In the genomic region with DNA sequence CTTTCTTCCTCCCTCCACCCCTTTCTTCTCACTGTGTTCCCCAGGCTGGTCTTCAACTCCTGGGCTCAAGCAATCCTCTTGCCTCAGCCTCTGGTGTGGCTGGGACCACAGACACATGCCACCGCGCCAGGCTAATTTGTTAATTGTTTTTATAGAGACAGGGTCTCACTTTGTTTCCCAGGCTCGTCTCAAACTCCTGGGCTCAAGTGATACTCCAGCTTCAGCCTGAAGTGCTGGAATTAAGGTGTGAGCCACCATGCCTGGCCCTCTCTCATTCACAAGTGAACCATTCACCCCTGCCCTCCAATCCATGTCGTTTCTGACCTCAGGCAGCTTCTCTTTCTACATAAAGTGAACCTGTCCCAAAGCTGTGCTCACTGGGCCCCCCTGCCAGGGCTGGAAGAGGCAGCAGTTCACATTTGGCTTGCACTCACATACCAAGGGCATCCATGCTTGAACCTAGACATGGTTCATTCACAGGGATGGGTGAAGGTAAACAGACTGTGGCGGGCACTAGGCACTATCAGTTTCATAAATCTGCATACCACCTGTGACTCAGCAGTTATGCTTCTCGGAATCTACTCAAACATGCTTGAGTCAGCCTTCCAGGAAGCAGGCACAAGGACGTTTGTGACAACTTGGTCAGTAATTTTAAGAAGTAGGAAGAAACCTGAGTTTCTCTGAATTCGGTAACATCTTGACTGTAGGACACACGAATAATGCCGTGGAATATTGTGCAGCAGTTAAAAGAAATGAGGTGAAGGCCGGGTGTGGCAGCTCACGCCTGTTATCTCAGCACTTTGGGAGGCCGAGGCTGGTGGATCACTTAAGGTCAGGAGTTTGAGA, we compare ENCODE assay signal across 8 cellular contexts. TPM values are rescaled to one million over a fixed set of nuclear protein-coding genes. Genes with fewer than 3 reads are reported as not detected.
DNase-seq lines count a peak whose midpoint lies in the region; ATAC-seq and TF ChIP-seq lines count a peak whose summit lies in the region.

No MANE protein-coding gene starts in this region.

- H4K91ac ChIP-seq in IMR-90 (ENCODE audit: insufficient read depth, low read depth, low read length), result peak overlapping the region; percentile 93

- peak; percentile 83 for DNase-seq in AG04449 (ENCODE audit: low read depth, low spot score)
- peak; percentile 91 for DNase-seq in IMR-90
- peak; percentile 81 for DNase-seq in T-helper 2 cell treated with Interferon-gamma antibody and Interleukin-4, amounts not matched to agents 5 μg/mL and 100 μg/mL, for 36 hours (ENCODE audit: low spot score)
- DNase-seq in mammary epithelial cell, result peak; percentile 87
- DNase-seq in mucosa of gallbladder (ENCODE audit: low spot score), result peak; percentile 72
- no peak for DNase-seq in uterus

- in situ Hi-C loops in IMR-90 (cut with MboI; ENCODE audit: low sequenced_read_pairs) (no loop called here), mammary epithelial cell (cut with MboI; ENCODE audit: low sequenced_read_pairs in 2 of 2) (loop anchor here in 1 of 2 donors (10.0 kb wide), 1 partner anchor 110 kb away; a partner anchor contains a TSS)

- peak overlapping the region; percentile 73 for H3K56ac ChIP-seq in IMR-90 (ENCODE audit: extremely low read depth, insufficient read depth, low read length)

- peaks cover 59% of the 10 kb centered on the region for H3K4me1 Mint-ChIP-seq in T-helper 2 cell treated with Interferon-gamma antibody and Interleukin-4, amounts not matched to agents 5 μg/mL and 100 μg/mL, for 36 hours (ENCODE audit: low read depth)

- peak overlapping the region; percentile 61 for H3K4me3 Mint-ChIP-seq in T-helper 2 cell treated with Interferon-gamma antibody and Interleukin-4, amounts not matched to agents 5 μg/mL and 100 μg/mL, for 36 hours

- H3K4me2 ChIP-seq in IMR-90 (ENCODE audit: low read depth, low read length) (peak overlapping the region; percentile 39), mammary epithelial cell (ENCODE audit: insufficient read depth, low read depth, low read length) (peak overlapping the region; percentile 51)

- POLR2A ChIA-PET in AG04449 (lab: Yijun Ruan, JAX), result no interaction called here
- POLR2A ChIA-PET in IMR-90 (lab: Charles Lee; ENCODE audit: unreplicated experiment), result no interaction called here

- H3K4me3 ChIP-seq in AG04449 (ENCODE audit: low read depth, low read length), result no peak overlapping the region
- no peak overlapping the region for H3K4me3 ChIP-seq in IMR-90 (ENCODE audit: insufficient read depth, low read depth, low read length)
- no peak overlapping the region for H3K4me3 ChIP-seq in mammary epithelial cell (replicated peaks in 1 of 3; ENCODE audit: insufficient read depth in 1 of 3, low read depth in 2 of 3, low read length in 3 of 3)
- H3K4me3 ChIP-seq in uterus, result no peak overlapping the region

- no peaks in the 10 kb centered on the region for H3K27me3 ChIP-seq in IMR-90 (ENCODE audit: control insufficient read depth, insufficient read depth, low read length)
- H3K27me3 ChIP-seq in mammary epithelial cell (ENCODE audit: insufficient read depth, low read length), result no peaks in the 10 kb centered on the region
- no peaks in the 10 kb centered on the region for H3K27me3 ChIP-seq in uterus

- peak overlapping the region; percentile 94 for H2AK9ac ChIP-seq in IMR-90 (replicated peaks; ENCODE audit: low read depth, low read length, poor library complexity)

- H3K79me2 ChIP-seq in mammary epithelial cell (ENCODE audit: insufficient read depth, low read length), result no peaks in the 10 kb centered on the region

- no peak for TF ChIP-seq RAD21 in IMR-90 (IDR thresholded peaks at IDR 0.05; ENCODE audit: low read length)

- H3K79me1 ChIP-seq in IMR-90 (ENCODE audit: low read depth in 1 of 2, low read length in 2 of 2), result no peaks in the 10 kb centered on the region

- intact Hi-C loops in IMR-90 (cut with micrococcal nuclease), result loop anchor here (10.0 kb wide), 1 partner anchor 170 kb away; no protein-coding TSS in a partner anchor
- intact Hi-C loops in mammary epithelial cell (cut with micrococcal nuclease), result loop anchor here (2.0 to 5.0 kb wide), 2 partner anchors 152 to 247 kb away; no protein-coding TSS in a partner anchor
- intact Hi-C loops in uterus (cut with DNase I; ENCODE audit: low total_unique reads), result no loop called here

- peak overlapping the region; percentile 53 for H4K5ac ChIP-seq in IMR-90 (ENCODE audit: low read depth, low read length)

- no peaks in the 10 kb centered on the region for H3K9me3 Mint-ChIP-seq in T-helper 2 cell treated with Interferon-gamma antibody and Interleukin-4, amounts not matched to agents 5 μg/mL and 100 μg/mL, for 36 hours

- H2BK20ac ChIP-seq in IMR-90 (ENCODE audit: low read depth, low read length), result peak overlapping the region; percentile 91

- peak overlapping the region; percentile 91 for H2BK5ac ChIP-seq in IMR-90 (ENCODE audit: low read depth, low read length, poor library complexity, severe bottlenecking)

- dilution Hi-C loops in IMR-90 (cut with HindIII; ENCODE audit: low sequenced_read_pairs, unreplicated experiment) (no loop called here), mammary epithelial cell (cut with HindIII; ENCODE audit: low sequenced_read_pairs) (loop anchor here (5.0 kb wide), 1 partner anchor 37 kb away; no protein-coding TSS in a partner anchor)

- H3K36me3 Mint-ChIP-seq in T-helper 2 cell treated with Interferon-gamma antibody and Interleukin-4, amounts not matched to agents 5 μg/mL and 100 μg/mL, for 36 hours (ENCODE audit: low read depth), result peaks cover 2% of the 10 kb centered on the region

- peak overlapping the region; percentile 25 to 71 for H4K8ac ChIP-seq in IMR-90 (ENCODE audit: low read depth in 2 of 2, low read length in 2 of 2)

- peak overlapping the region; percentile 63 for H3K23ac ChIP-seq in IMR-90 (ENCODE audit: low read depth, low read length)

- H3K27ac ChIP-seq in IMR-90 (ENCODE audit: insufficient read depth, low read length), result peak overlapping the region; percentile 80
- H3K27ac ChIP-seq in mammary epithelial cell (ENCODE audit: insufficient read depth, low read depth, low read length), result peak overlapping the region; percentile 66
- peak overlapping the region; percentile 17 to 21 for H3K27ac ChIP-seq in uterus

- peak overlapping the region; percentile 95 for H2BK120ac ChIP-seq in IMR-90 (ENCODE audit: low read depth, low read length)

- peak overlapping the region; percentile 92 for H2AK5ac ChIP-seq in IMR-90 (ENCODE audit: low read depth, low read length)

- H3K9ac ChIP-seq in IMR-90 (ENCODE audit: low read depth, low read length) (0 out of 2 replicates have a peak overlapping the region, but pooled peaks have one; percentile 7), mammary epithelial cell (ENCODE audit: insufficient read depth, low read length) (no peak overlapping the region)

- TF ChIP-seq POLR2A in IMR-90 (IDR thresholded peaks at IDR 0.05; ENCODE audit: low read depth, low read length), result no peak
- no peak for TF ChIP-seq POLR2A in uterus (IDR thresholded peaks at IDR 0.05)

- peak overlapping the region; percentile 58 for H2AFZ ChIP-seq in IMR-90 (replicated peaks; ENCODE audit: low read length, poor library complexity)
- H2AFZ ChIP-seq in mammary epithelial cell (ENCODE audit: low read depth, low read length), result peak overlapping the region; percentile 45

- peak overlapping the region; percentile 92 for H2BK15ac ChIP-seq in IMR-90 (ENCODE audit: low read depth, low read length)

- WGBS in IMR-90 (ENCODE audit: extremely low coverage in 2 of 2, insufficient read length in 1 of 2), 2 experiments, result 68% methylated on average over 6 of the region's 13 CpGs; no CpG with 5 or more reads in 1 of the 2 experiments
- WGBS in mammary epithelial cell (ENCODE audit: low coverage, missing lambda C conversion rate), result 38% methylated on average over 12 of the region's 13 CpGs

- H3K4ac ChIP-seq in IMR-90 (ENCODE audit: low read depth, low read length), result peak overlapping the region; percentile 94

- BruUV-seq in IMR-90 (replicated peaks; lab: Mats Ljungman, UMichigan), result no TSS peak
- no TSS peak for BruUV-seq in mammary epithelial cell (replicated peaks; lab: Mats Ljungman, UMichigan)

- H3K9me3 ChIP-seq in IMR-90 (ENCODE audit: control insufficient read depth, insufficient read depth, low read length) (no peaks in the 10 kb centered on the region), mammary epithelial cell (replicated peaks; ENCODE audit: insufficient read depth, low read length) (no peaks in the 10 kb centered on the region), uterus (no peaks in the 10 kb centered on the region)

- H3K4me1 ChIP-seq in IMR-90 (ENCODE audit: control insufficient read depth, insufficient read depth, low read length) (peaks cover 10% of the 10 kb centered on the region), mammary epithelial cell (ENCODE audit: insufficient read depth, low read length) (peaks cover 23% of the 10 kb centered on the region), uterus (no peaks in the 10 kb centered on the region)

- H3K36me3 ChIP-seq in IMR-90 (ENCODE audit: control insufficient read depth, insufficient read depth, low read length), result peaks cover 21% of the 10 kb centered on the region
- no peaks in the 10 kb centered on the region for H3K36me3 ChIP-seq in mammary epithelial cell (ENCODE audit: insufficient read depth, low read length)
- H3K36me3 ChIP-seq in uterus, result no peaks in the 10 kb centered on the region

- H4K20me1 ChIP-seq in IMR-90 (ENCODE audit: insufficient read depth, low read length) (no peaks in the 10 kb centered on the region), mammary epithelial cell (ENCODE audit: insufficient read depth, low read length) (no peaks in the 10 kb centered on the region)

- no peaks in the 10 kb centered on the region for H3K27me3 Mint-ChIP-seq in T-helper 2 cell treated with Interferon-gamma antibody and Interleukin-4, amounts not matched to agents 5 μg/mL and 100 μg/mL, for 36 hours (ENCODE audit: low read depth)

- H3K27ac Mint-ChIP-seq in T-helper 2 cell treated with Interferon-gamma antibody and Interleukin-4, amounts not matched to agents 5 μg/mL and 100 μg/mL, for 36 hours, result peak overlapping the region; percentile 90

- H3K14ac ChIP-seq in IMR-90 (replicated peaks; ENCODE audit: low read depth, low read length), result peak overlapping the region; percentile 83

- TF ChIP-seq CTCF in AG04449 (IDR thresholded peaks at IDR 0.05; ENCODE audit: insufficient read depth, low read length, missing control alignments) (no peak), IMR-90 (conservative IDR thresholded peaks at IDR 0.05; ENCODE audit: low read depth, low read length) (no peak), mammary epithelial cell (conservative IDR thresholded peaks at IDR 0.05 in 1 of 2, IDR thresholded peaks at IDR 0.05 in 1 of 2; ENCODE audit: extremely low read depth in 1 of 2, insufficient read depth in 1 of 2, low read depth in 1 of 2, low read length in 2 of 2) (no peak), uterus (IDR thresholded peaks at IDR 0.05) (no peak)

- H3K9me1 ChIP-seq in IMR-90 (ENCODE audit: insufficient read depth, low read length), result peaks cover 6% of the 10 kb centered on the region; the same call in 1 of the 2 replicates

- peak; percentile 44 for ATAC-seq in GM18870 (IDR thresholded peaks at IDR 0.05; ENCODE audit: unreplicated experiment)
- peak; percentile 91 for ATAC-seq in IMR-90 (ENCODE audit: low read depth)
- no peak for ATAC-seq in GM21528 (IDR thresholded peaks at IDR 0.05; ENCODE audit: low FRiP score, unreplicated experiment)

- H3K18ac ChIP-seq in IMR-90 (ENCODE audit: low read depth, low read length), result peak overlapping the region; percentile 62

- CTCF ChIA-PET in AG04449 (lab: Yijun Ruan, JAX), result interaction anchor here (0.6 to 1.3 kb wide), 2 partner anchors 153 to 992 kb away, joined by 3 to 4 read pairs; a partner anchor contains a TSS
- CTCF ChIA-PET in IMR-90 (lab: Yijun Ruan, JAX), result no interaction called here
- CTCF ChIA-PET in mammary epithelial cell (lab: Charles Lee; ENCODE audit: low non-redundant PET), result no interaction called here

RNA-seq across cellular contexts. Expression of a gene that starts 6.0 kb away (rescaled TPM):
- 36.0 and 37.5 TPM in 2 replicates for total RNA-seq in IMR-90 (2012; rRNA removed)
- polyA plus RNA-seq in IMR-90 (2012; rRNA removed), result 20.8 and 23.4 TPM in 2 replicates
- polyA plus RNA-seq in IMR-90 (2012; cell fraction: cytosol; rRNA removed), result 11.3 and 20.0 TPM in 2 replicates
- 95.6 and 134 TPM in 2 replicates for polyA plus RNA-seq in IMR-90 (2012; cell fraction: nucleus; rRNA removed; ENCODE audit: low replicate concordance)
- total RNA-seq in mammary epithelial cell, result 10 to 100 TPM; 69.8 to 94.4 TPM
- 25.2 TPM for polyA plus RNA-seq in mammary epithelial cell
- 139 TPM for polyA minus RNA-seq in mammary epithelial cell
- total RNA-seq in mucosa of gallbladder, result 147 TPM
- 100 to 1,000 TPM in 3 of 4 donors, 10 to 100 TPM in 1; 90.5 to 186 (median 142) TPM for total RNA-seq in uterus

RNA-seq across cellular contexts. Expression of a gene that starts 34.4 kb away (rescaled TPM):
- total RNA-seq in IMR-90 (2012; rRNA removed) (2.2 and 3.2 TPM in 2 replicates), mammary epithelial cell (10 to 100 TPM; 10.2 to 12.0 TPM), mucosa of gallbladder (16.3 TPM), uterus (10 to 100 TPM in 3 of 4 donors, 1 to 10 TPM in 1; 10.0 to 38.7 (median 16.0) TPM)
- polyA plus RNA-seq in IMR-90 (2012; rRNA removed) (15.6 and 17.2 TPM in 2 replicates), mammary epithelial cell (1.5 TPM)
- 7.8 and 15.2 TPM in 2 replicates for polyA plus RNA-seq in IMR-90 (2012; cell fraction: cytosol; rRNA removed)
- polyA plus RNA-seq in IMR-90 (2012; cell fraction: nucleus; rRNA removed; ENCODE audit: low replicate concordance), result 43.1 and 103 TPM in 2 replicates
- 7.4 TPM for polyA minus RNA-seq in mammary epithelial cell

RNA-seq across cellular contexts. Expression of a gene that starts 34.5 kb away (rescaled TPM):
- total RNA-seq in IMR-90 (2012; rRNA removed), result 3.0 and 3.9 TPM in 2 replicates
- 41.5 TPM in 2 replicates for polyA plus RNA-seq in IMR-90 (2012; rRNA removed)
- polyA plus RNA-seq in IMR-90 (2012; cell fraction: cytosol; rRNA removed), result 45.7 and 54.0 TPM in 2 replicates
- polyA plus RNA-seq in IMR-90 (2012; cell fraction: nucleus; rRNA removed; ENCODE audit: low replicate concordance), result 159 and 195 TPM in 2 replicates
- total RNA-seq in mammary epithelial cell, result 10 to 100 TPM; 18.3 to 38.0 TPM
- 11.5 TPM for polyA plus RNA-seq in mammary epithelial cell
- 26.0 TPM for polyA minus RNA-seq in mammary epithelial cell
- total RNA-seq in mucosa of gallbladder, result 64.8 TPM
- total RNA-seq in uterus, result 10 to 100 TPM; 14.4 to 39.7 (median 38.4) TPM

Comparison
In these comparisons a context has a peak if more than half of its experiments do, and no peak if none do; other contexts are left out.
1. DNase-seq: peak in AG04449 (single experiment), IMR-90 (single experiment), T-helper 2 cell treated with Interferon-gamma antibody and Interleukin-4, amounts not matched to agents 5 μg/mL and 100 μg/mL, for 36 hours (single experiment), mammary epithelial cell (single experiment) and mucosa of gallbladder (single experiment); none in uterus (0 of 2).
2. H3K27ac ChIP-seq: peak in every context shown above with its lines; median percentile 80 in IMR-90; 66 in mammary epithelial cell; 19 in uterus.